8 cellular contexts compared by ENCODE assay signal in genomic region chr9:26955921-26956886, GRCh38. TPM values are rescaled to one million over a fixed set of nuclear protein-coding genes. Genes with fewer than 3 reads are reported as not detected.
DNase-seq lines count a peak whose midpoint lies in the region; ATAC-seq and TF ChIP-seq lines count a peak whose summit lies in the region.

IFT74 (plus strand) TSS chr9:26956412; CDS start chr9:26961968, 5,556 bp downstream.

- H3K4me1 Mint-ChIP-seq in HFFc6 (ENCODE audit: low read depth), result peaks cover 39% of the 10 kb centered on the region
- peaks cover 23% of the 10 kb centered on the region for H3K4me1 Mint-ChIP-seq in activated naive CD8-positive, alpha-beta T cell treated with anti-CD3 and anti-CD28 coated beads for 36 hours
- H3K4me1 Mint-ChIP-seq in glutamatergic neuron (ENCODE audit: low read depth, unreplicated experiment), result peaks cover 15% of the 10 kb centered on the region

- TF ChIP-seq CTCF in HFFc6 (IDR thresholded peaks at IDR 0.05) (no peak), glutamatergic neuron (IDR thresholded peaks at IDR 0.05; ENCODE audit: partially characterized antibody, unreplicated experiment) (no peak), omental fat pad (IDR thresholded peaks at IDR 0.05) (no peak)

- no peaks in the 10 kb centered on the region for H3K9me3 Mint-ChIP-seq in HFFc6
- H3K9me3 Mint-ChIP-seq in activated naive CD8-positive, alpha-beta T cell treated with anti-CD3 and anti-CD28 coated beads for 36 hours, result no peaks in the 10 kb centered on the region
- no peaks in the 10 kb centered on the region for H3K9me3 Mint-ChIP-seq in glutamatergic neuron (ENCODE audit: unreplicated experiment)

- peak within 1 kb of the TSS; percentile 91 for H3K27ac ChIP-seq in temporal lobe (ENCODE audit: low read depth, low read length)

- H3K27me3 Mint-ChIP-seq in HFFc6 (ENCODE audit: insufficient read depth), result no peaks in the 10 kb centered on the region
- no peaks in the 10 kb centered on the region for H3K27me3 Mint-ChIP-seq in activated naive CD8-positive, alpha-beta T cell treated with anti-CD3 and anti-CD28 coated beads for 36 hours
- H3K27me3 Mint-ChIP-seq in glutamatergic neuron (ENCODE audit: unreplicated experiment), result no peaks in the 10 kb centered on the region

- peak; percentile 97 for DNase-seq in GM04504 (ENCODE audit: low read depth)
- peak; percentile 98 for DNase-seq in HFFc6
- DNase-seq in NCI-H1048 (lab: John Stamatoyannopoulos, UW), result peak; percentile 68
- peak; percentile 95 for DNase-seq in SKM-1 treated with dmso at 0.1 percent for 144 hours (lab: John Stamatoyannopoulos, UW; ENCODE audit: unreplicated experiment)
- peak; percentile 93 for DNase-seq in activated naive CD8-positive, alpha-beta T cell treated with anti-CD3 and anti-CD28 coated beads for 36 hours
- DNase-seq in glutamatergic neuron, result peak; percentile 95
- peak; percentile 93 for DNase-seq in omental fat pad (ENCODE audit: low spot score)

- peak within 1 kb of the TSS; percentile 96 for H3K27ac Mint-ChIP-seq in HFFc6
- H3K27ac Mint-ChIP-seq in activated naive CD8-positive, alpha-beta T cell treated with anti-CD3 and anti-CD28 coated beads for 36 hours, result peak within 1 kb of the TSS; percentile 90
- H3K27ac Mint-ChIP-seq in glutamatergic neuron (ENCODE audit: unreplicated experiment), result peak within 1 kb of the TSS; percentile 95

- peak; percentile 100 for ATAC-seq in omental fat pad (ENCODE audit: low FRiP score)

- H3K36me3 Mint-ChIP-seq in HFFc6 (ENCODE audit: low read depth), result peaks cover 8% of the 10 kb centered on the region; the same call in 1 of the 2 replicates
- no peaks in the 10 kb centered on the region for H3K36me3 Mint-ChIP-seq in activated naive CD8-positive, alpha-beta T cell treated with anti-CD3 and anti-CD28 coated beads for 36 hours
- no peaks in the 10 kb centered on the region for H3K36me3 Mint-ChIP-seq in glutamatergic neuron (ENCODE audit: unreplicated experiment)

- H3K4me3 Mint-ChIP-seq in HFFc6 (peak within 1 kb of the TSS; percentile 93), glutamatergic neuron (ENCODE audit: unreplicated experiment) (peak within 1 kb of the TSS; percentile 93)
- H3K4me3 Mint-ChIP-seq in activated naive CD8-positive, alpha-beta T cell treated with anti-CD3 and anti-CD28 coated beads for 36 hours, result peak within 1 kb of the TSS; percentile 90

RNA-seq across cellular contexts. Expression of gene IFT74, which starts in this region (rescaled TPM):
- total RNA-seq in HFFc6 (2021; fragmentation: NEBNext Ultra II Directional; extraction: Animal tissue kit (Norgen Biotek cat#: 25700)), result 10 to 100 TPM; 12.1 to 15.7 (median 12.8) TPM
- 10 to 100 TPM; 11.0 to 12.4 TPM for total RNA-seq in activated naive CD8-positive, alpha-beta T cell treated with anti-CD3 and anti-CD28 coated beads for 36 hours
- total RNA-seq in glutamatergic neuron (ENCODE audit: unreplicated experiment) (6.0 TPM), omental fat pad (10 to 100 TPM in 2 of 4 donors, 1 to 10 TPM in 2; 5.3 to 13.0 (median 10.5) TPM), temporal lobe (11.8 TPM)

Comparison
In these comparisons a context has a peak if more than half of its experiments do, and no peak if none do; other contexts are left out.
1. Peak in every context shown above with its lines: DNase-seq, ATAC-seq and H3K27ac ChIP-seq.